ENCODE assay signal across 21 cellular contexts in the genomic region with DNA sequence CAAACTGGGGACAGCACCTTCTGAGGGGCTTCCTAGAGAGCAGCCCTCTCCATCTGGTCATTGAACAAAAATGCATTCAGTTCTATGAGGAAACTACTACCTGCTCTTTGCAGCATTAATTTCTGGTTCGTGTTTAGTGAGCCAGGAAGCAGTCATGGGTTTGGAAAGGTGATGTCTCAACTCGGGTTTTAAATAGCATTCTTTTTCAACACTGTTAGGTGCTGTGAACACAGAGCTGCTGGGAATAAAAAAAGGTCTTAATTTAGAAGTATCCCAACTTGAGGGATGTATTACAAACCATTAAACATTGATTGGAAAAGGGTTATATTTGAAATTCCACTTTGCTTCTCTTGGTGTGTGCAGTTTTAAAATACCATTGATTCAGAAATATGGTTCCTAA. TPM values are rescaled to one million over a fixed set of nuclear protein-coding genes. Genes with fewer than 3 reads are reported as not detected.
A peak's percentile ranks its signal among the peaks of the same experiment; 100 is the strongest.
DNase-seq lines count a peak whose midpoint lies in the region; ATAC-seq lines count a peak whose summit lies in the region.
"Had no signal": no experiment of that assay in that cellular context is flagged by ENCODE, and none has a peak within 500 bp of the region (broad histone marks: within the 10 kb centered on the region; RNA-seq: fewer than 3 reads in every experiment).

No MANE protein-coding gene starts in this region.

- no peaks in the 10 kb centered on the region for H3K4me1 ChIP-seq in right cardiac atrium (ENCODE audit: control insufficient read depth, insufficient read depth, low read length)
- H3K4me1 ChIP-seq: A549 had no signal

- intact Hi-C loops in left ventricle myocardium superior (cut with micrococcal nuclease), result no loop called here
- intact Hi-C loops in right cardiac atrium (cut with DNase I), result no loop called here

- 35% methylated on average over 2 of the region's 2 CpGs for WGBS in right cardiac atrium

- peak; percentile 79 for ATAC-seq in left ventricle myocardium superior
- ATAC-seq in right cardiac atrium, result no peak
- ATAC-seq: A549 had no signal

- no peaks in the 10 kb centered on the region for H3K27me3 ChIP-seq in right cardiac atrium (ENCODE audit: control insufficient read depth, insufficient read depth)

- DNase-seq in SKM-1 (lab: John Stamatoyannopoulos, UW; ENCODE audit: unreplicated experiment) (peak; percentile 0), SKM-1 treated with dmso at 0.1 percent for 144 hours (lab: John Stamatoyannopoulos, UW; ENCODE audit: unreplicated experiment) (no peak), left ventricle myocardium superior (no peak), right cardiac atrium (no peak), NCI-H69 (lab: John Stamatoyannopoulos, UW) (peak; percentile 66), middle frontal gyrus (ENCODE audit: extremely low spot score, low spot score) (no peak)
- DNase-seq: 8988T; ACHN; C1 segment of cervical spinal cord; Calu3; CD4-positive, alpha-beta memory T cell; COR-L47; DMS53; GF-D8; GOT3; HFFc6 had no signal

- no peak overlapping the region for H3K4me3 ChIP-seq in right cardiac atrium (ENCODE audit: low read length)
- H3K4me3 ChIP-seq: A549, HAP-1 had no signal

- no peaks in the 10 kb centered on the region for H3K9me3 ChIP-seq in right cardiac atrium (ENCODE audit: control insufficient read depth, low read length)
- H3K9me3 ChIP-seq: A549, HAP-1 had no signal

- H3K27ac ChIP-seq in right cardiac atrium (ENCODE audit: low read length), result no peak overlapping the region
- H3K27ac ChIP-seq: A549 had no signal

RNA-seq across cellular contexts. Expression of a gene that starts 9.3 kb away (rescaled TPM):
- total RNA-seq in left ventricle myocardium superior (0.52 TPM), right cardiac atrium (under 1 TPM; 0.31 to 0.88 (median 0.51) TPM)
- 0.09 TPM for polyA plus RNA-seq in right cardiac atrium
- total RNA-seq: Calu3; CD4-positive, alpha-beta memory T cell; Daoy; G401; HFFc6 had no signal
- polyA plus RNA-seq: A549; BJ; CD4-positive, alpha-beta memory T cell had no signal

RNA-seq across cellular contexts. Expression of a gene that starts 47.9 kb away (rescaled TPM):
- total RNA-seq in left ventricle myocardium superior, result not detected
- total RNA-seq in right cardiac atrium, result not detected
- polyA plus RNA-seq in right cardiac atrium, result not detected
- total RNA-seq: Calu3; CD4-positive, alpha-beta memory T cell; HFFc6 had no signal
- polyA plus RNA-seq: BJ; CD4-positive, alpha-beta memory T cell had no signal

Comparison
In these comparisons a context has a peak if more than half of its experiments do, and no peak if none do; other contexts are left out.
1. DNase-seq: peak in SKM-1 (single experiment) and NCI-H69 (single experiment); none in SKM-1 treated with dmso at 0.1 percent for 144 hours (single experiment), left ventricle myocardium superior (single experiment), right cardiac atrium (0 of 3) and middle frontal gyrus (single experiment).